25 cellular contexts compared by ENCODE assay signal in the genomic region with DNA sequence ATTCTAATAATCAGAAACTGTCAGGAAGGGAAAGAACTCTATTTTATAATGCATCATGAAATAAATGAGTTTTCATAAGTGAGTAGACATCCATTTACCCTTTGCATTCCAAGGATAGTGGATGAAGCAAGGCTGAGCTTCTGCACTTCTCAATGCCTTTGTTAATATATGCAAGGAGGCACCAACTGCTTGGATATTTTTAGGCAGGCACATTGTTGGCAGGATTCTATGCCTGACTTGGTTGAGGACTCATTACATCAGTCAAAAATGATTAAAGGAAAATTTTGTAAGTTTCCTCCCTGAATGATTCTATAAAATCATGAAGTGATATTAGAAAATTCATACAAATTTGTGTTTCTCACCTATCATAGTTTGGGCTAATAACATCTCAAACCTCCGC.
"Had no signal": no experiment of that assay in that cellular context is flagged by ENCODE, and none has a peak within 500 bp of the region (broad histone marks: within the 10 kb centered on the region; RNA-seq: fewer than 3 reads in every experiment).

No MANE protein-coding gene starts in this region.

- DNase-seq: colonic mucosa; cortex of kidney; dermis blood vessel endothelial cell; dorsolateral prefrontal cortex; effector CD4-positive, alpha-beta T cell; effector CD8-positive, alpha-beta T cell; effector memory CD4-positive, alpha-beta T cell; effector memory CD8-positive, alpha-beta T cell; endodermal cell; erythroblast; esophagus squamous epithelium; foreskin fibroblast; foreskin keratinocyte; foreskin melanocyte; gastrocnemius medialis; glutamatergic neuron; heart left ventricle had no signal

- ATAC-seq: effector memory CD8-positive, alpha-beta T cell; esophagus mucosa; foreskin keratinocyte; gastrocnemius medialis; gastroesophageal sphincter; heart left ventricle had no signal

- H3K9me3 ChIP-seq: colonic mucosa, esophagus muscularis mucosa, esophagus squamous epithelium, gastrocnemius medialis, gastroesophageal sphincter had no signal

- H3K27ac ChIP-seq: colonic mucosa, coronary artery, dorsolateral prefrontal cortex, epithelial cell of prostate, esophagus muscularis mucosa, esophagus squamous epithelium, foreskin keratinocyte, gastrocnemius medialis, gastroesophageal sphincter, heart left ventricle had no signal

- H3K4me3 ChIP-seq: colonic mucosa, coronary artery, dorsolateral prefrontal cortex, esophagus muscularis mucosa, esophagus squamous epithelium, gastrocnemius medialis, gastroesophageal sphincter, heart left ventricle had no signal

- H3K4me1 ChIP-seq: colonic mucosa, esophagus muscularis mucosa, esophagus squamous epithelium, foreskin keratinocyte, gastrocnemius medialis, gastroesophageal sphincter, heart left ventricle had no signal

- H3K4me1 Mint-ChIP-seq: endodermal cell had no signal

- H3K27me3 ChIP-seq: colonic mucosa, dorsolateral prefrontal cortex, esophagus muscularis mucosa, esophagus squamous epithelium, foreskin keratinocyte, gastrocnemius medialis, gastroesophageal sphincter, heart left ventricle had no signal

- H3K27me3 Mint-ChIP-seq: dendritic cell treated with granulocyte-macrophage colony-stimulating factor and Interleukin-4, amounts not matched to agents 40 ng/mL and 50 ng/mL, for 4 days; effector memory CD8-positive, alpha-beta T cell had no signal

- H3K27ac Mint-ChIP-seq: dendritic cell treated with granulocyte-macrophage colony-stimulating factor and Interleukin-4, amounts not matched to agents 40 ng/mL and 50 ng/mL, for 4 days; effector memory CD8-positive, alpha-beta T cell; endodermal cell had no signal

- H3K36me3 ChIP-seq: colonic mucosa, esophagus muscularis mucosa, esophagus squamous epithelium, gastrocnemius medialis, gastroesophageal sphincter, heart left ventricle had no signal

- H3K4me3 Mint-ChIP-seq: dendritic cell treated with granulocyte-macrophage colony-stimulating factor and Interleukin-4, amounts not matched to agents 40 ng/mL and 50 ng/mL, for 4 days; effector memory CD8-positive, alpha-beta T cell; endodermal cell had no signal

- FAIRE-seq: endometrium, endothelial cell of umbilical vein had no signal
